In genomic region chr3:131142580-131142979, GRCh38 we compare ENCODE assay signal across 13 cellular contexts.
A peak's percentile ranks its signal among the peaks of the same experiment; 100 is the strongest.
DNase-seq lines count a peak whose midpoint lies in the region; ATAC-seq and TF ChIP-seq lines count a peak whose summit lies in the region.
"Had no signal": no experiment of that assay in that cellular context is flagged by ENCODE, and none has a peak within 500 bp of the region (broad histone marks: within the 10 kb centered on the region; RNA-seq: fewer than 3 reads in every experiment).

No MANE protein-coding gene starts in this region.

- H3K9me3 Mint-ChIP-seq in osteocyte (ENCODE audit: unreplicated experiment): peaks cover 5% of the 10 kb centered on the region

- 90 to 93% methylated on average over 1 of the region's 1 CpG for WGBS in GM23248 (ENCODE audit: low coverage in 1 of 2, low lambda C conversion rate in 2 of 2, missing lambda C conversion rate in 2 of 2), 2 experiments

- H3K27me3 ChIP-seq in GM23248 (replicated peaks; ENCODE audit: insufficient read depth): no peaks in the 10 kb centered on the region

- H3F3A ChIP-seq in GM23248 (ENCODE audit: insufficient read depth): no peaks in the 10 kb centered on the region

- peak; percentile 9 for TF ChIP-seq CTCF in AG04449 (IDR thresholded peaks at IDR 0.05; ENCODE audit: insufficient read depth, low read length, missing control alignments)
- TF ChIP-seq CTCF in fibroblast of the aortic adventitia (IDR thresholded peaks at IDR 0.05; ENCODE audit: insufficient read depth, low read length): no peak
- TF ChIP-seq CTCF in osteocyte (IDR thresholded peaks at IDR 0.05): no peak

- H3K4me1 Mint-ChIP-seq in osteocyte (ENCODE audit: unreplicated experiment): no peaks in the 10 kb centered on the region
- H3K4me1 Mint-ChIP-seq: B cell had no signal

- H3K27ac ChIP-seq in GM23248: no peak overlapping the region

- ATAC-seq in GM21528 (IDR thresholded peaks at IDR 0.05; ENCODE audit: low FRiP score, unreplicated experiment): no peak
- no peak for ATAC-seq in GM18907 (IDR thresholded peaks at IDR 0.05; ENCODE audit: unreplicated experiment)

- DNase-seq in AG04449 (ENCODE audit: low read depth, low spot score) (no peak), GM23248 (peak; percentile 28), SK-MEL-5 (ENCODE audit: low read depth, low spot score) (peak; percentile 19), fibroblast of the aortic adventitia (ENCODE audit: low read depth) (peak; percentile 30), osteocyte (ENCODE audit: extremely low spot score, unreplicated experiment) (no peak)
- DNase-seq in activated CD8-positive, alpha-beta memory T cell treated with anti-CD3 and anti-CD28 coated beads, Interleukin-2, amount 50 U/mL, for 4 hours: no peak
- DNase-seq: activated CD4-positive, CD25-positive, alpha-beta regulatory T cell; activated naive CD4-positive, alpha-beta T cell treated with Interleukin-2 at 50 U/mL for 16 hours; DND-41; stimulated activated CD4-positive, alpha-beta T cell treated with anti-CD3 and anti-CD28 coated beads, Interleukin-12 subunit alpha, Interleukin-12 subunit beta, amount 100 ng/mL, for 4 hours had no signal

- POLR2A ChIA-PET in AG04449 (lab: Yijun Ruan, JAX): no interaction called here

- H3K9me2 ChIP-seq in GM23248 (ENCODE audit: insufficient read depth): no peaks in the 10 kb centered on the region

- H3K4me3 Mint-ChIP-seq in osteocyte (ENCODE audit: unreplicated experiment): no peak overlapping the region
- H3K4me3 Mint-ChIP-seq: B cell had no signal

- H3K79me2 ChIP-seq in GM23248 (ENCODE audit: insufficient read depth): no peaks in the 10 kb centered on the region

- no peaks in the 10 kb centered on the region for H3K36me3 ChIP-seq in GM23248 (ENCODE audit: low read depth)

- H3K27ac Mint-ChIP-seq in osteocyte (ENCODE audit: unreplicated experiment): no peak overlapping the region
- H3K27ac Mint-ChIP-seq: B cell had no signal

- H4K20me1 ChIP-seq in GM23248 (ENCODE audit: insufficient read depth): no peaks in the 10 kb centered on the region

- no peak overlapping the region for H3K9ac ChIP-seq in GM23248

- H2AFZ ChIP-seq in GM23248: no peak overlapping the region

- in situ Hi-C loops in GM23248 (cut with MboI): no loop called here
- in situ Hi-C loops in SK-MEL-5 (cut with HindIII; ENCODE audit: low pct_unique_long_range_greater_than_20kb, low sequenced_read_pairs): no loop called here

- no peaks in the 10 kb centered on the region for H3K36me3 Mint-ChIP-seq in osteocyte (ENCODE audit: unreplicated experiment)

- no peak overlapping the region for H3K4me2 ChIP-seq in GM23248 (ENCODE audit: unreplicated experiment)

- no peaks in the 10 kb centered on the region for H3K4me1 ChIP-seq in GM23248 (ENCODE audit: insufficient read depth)

- H3K27me3 Mint-ChIP-seq in osteocyte (ENCODE audit: unreplicated experiment): no peaks in the 10 kb centered on the region
- H3K27me3 Mint-ChIP-seq: B cell had no signal

- H3K4me3 ChIP-seq in AG04449 (ENCODE audit: low read depth, low read length) (no peak overlapping the region), GM23248 (no peak overlapping the region), fibroblast of the aortic adventitia (ENCODE audit: low read depth, low read length) (no peak overlapping the region)

- CTCF ChIA-PET in AG04449 (lab: Yijun Ruan, JAX): interaction anchor here (1.0 to 1.5 kb wide), 7 partner anchors 10 to 110 kb away, joined by 3 to 7 read pairs (median 3); no protein-coding TSS in a partner anchor

- no peaks in the 10 kb centered on the region for H3K9me3 ChIP-seq in GM23248 (ENCODE audit: low read depth)

Comparison
In these comparisons a context has a peak if more than half of its experiments do, and no peak if none do; other contexts are left out.
1. DNase-seq: peak in GM23248 (single experiment), SK-MEL-5 (single experiment) and fibroblast of the aortic adventitia (single experiment); none in AG04449 (single experiment), activated CD8-positive, alpha-beta memory T cell treated with anti-CD3 and anti-CD28 coated beads, Interleukin-2, amount 50 U/mL, for 4 hours (single experiment) and osteocyte (single experiment).